Comparison of ENCODE assay signal across 21 cellular contexts in genomic region chr9:3954228-3954949, GRCh38.
DNase-seq lines count a peak whose midpoint lies in the region; ATAC-seq and TF ChIP-seq lines count a peak whose summit lies in the region.
"Had no signal": no experiment of that assay in that cellular context is flagged by ENCODE, and none has a peak within 500 bp of the region (broad histone marks: within the 10 kb centered on the region; RNA-seq: fewer than 3 reads in every experiment).

No MANE protein-coding gene starts in this region.

- H3K4me1 Mint-ChIP-seq in HFFc6 (ENCODE audit: low read depth): peaks cover 31% of the 10 kb centered on the region
- H3K4me1 Mint-ChIP-seq: natural killer cell had no signal

- H3K36me3 Mint-ChIP-seq in HFFc6 (ENCODE audit: low read depth): peaks cover 7% of the 10 kb centered on the region; the same call in 1 of the 2 replicates
- H3K36me3 Mint-ChIP-seq: mesothelial cell of epicardium, natural killer cell had no signal

- in situ Hi-C loops in astrocyte of the spinal cord (cut with HindIII; ENCODE audit: low sequenced_read_pairs): no loop called here

- H3K27me3 Mint-ChIP-seq in HFFc6 (ENCODE audit: insufficient read depth): no peaks in the 10 kb centered on the region; the same call in 1 of the 2 replicates
- H3K27me3 Mint-ChIP-seq: progenitor cell of endocrine pancreas had no signal

- ATAC-seq in HG03135 (IDR thresholded peaks at IDR 0.05; ENCODE audit: unreplicated experiment): no peak
- no peak for ATAC-seq in HG02884 (IDR thresholded peaks at IDR 0.05; ENCODE audit: unreplicated experiment)
- ATAC-seq in GM19351 (IDR thresholded peaks at IDR 0.05; ENCODE audit: unreplicated experiment): no peak
- ATAC-seq: left cardiac atrium, natural killer cell, Right ventricle myocardium inferior had no signal

- no peak for DNase-seq in HFFc6
- DNase-seq in astrocyte of the spinal cord (ENCODE audit: low read depth, low spot score): peak; percentile 36
- DNase-seq in globus pallidus (ENCODE audit: low spot score): peak; percentile 27
- no peak for DNase-seq in ureter (ENCODE audit: low spot score)
- DNase-seq: activated CD8-positive, alpha-beta memory T cell treated with anti-CD3 and anti-CD28 coated beads, Interleukin-2, amount 50 U/mL, for 4 hours; effector memory CD4-positive, alpha-beta T cell; KBM-7; left cardiac atrium; natural killer cell; NCI-H1694 treated with DMSO at 0.1 percent for 48 hours; NCI-H2227 treated with DMSO at 0.1 percent for 48 hours; NCI-H774; stimulated activated naive CD4-positive, alpha-beta T cell; thyroid gland had no signal

- peak overlapping the region; percentile 55 for H3K4me3 Mint-ChIP-seq in HFFc6
- H3K4me3 Mint-ChIP-seq: activated naive CD8-positive, alpha-beta T cell treated with anti-CD3 and anti-CD28 coated beads, Interleukin-2, amount 50 U/mL, for 24 hours; mesothelial cell of epicardium; natural killer cell had no signal

- H3K4me3 ChIP-seq in astrocyte of the spinal cord (ENCODE audit: low read depth, low read length): no peak overlapping the region
- H3K4me3 ChIP-seq: thyroid gland had no signal

- H3K27ac Mint-ChIP-seq in HFFc6: peak overlapping the region; percentile 78
- H3K27ac Mint-ChIP-seq: activated naive CD8-positive, alpha-beta T cell treated with anti-CD3 and anti-CD28 coated beads, Interleukin-2, amount 50 U/mL, for 24 hours; mesothelial cell of epicardium; natural killer cell had no signal

- TF ChIP-seq CTCF in HFFc6 (IDR thresholded peaks at IDR 0.05) (no peak), astrocyte of the spinal cord (IDR thresholded peaks at IDR 0.05; ENCODE audit: low read depth, low read length) (no peak)

- no peaks in the 10 kb centered on the region for H3K9me3 Mint-ChIP-seq in HFFc6
- H3K9me3 Mint-ChIP-seq: mesothelial cell of epicardium had no signal

Comparison
In these comparisons a context has a peak if more than half of its experiments do, and no peak if none do; other contexts are left out.
1. DNase-seq: peak in astrocyte of the spinal cord (single experiment) and globus pallidus (single experiment); none in HFFc6 (single experiment) and ureter (single experiment).